ENCODE assay signal across 1 cellular context in the genomic region with DNA sequence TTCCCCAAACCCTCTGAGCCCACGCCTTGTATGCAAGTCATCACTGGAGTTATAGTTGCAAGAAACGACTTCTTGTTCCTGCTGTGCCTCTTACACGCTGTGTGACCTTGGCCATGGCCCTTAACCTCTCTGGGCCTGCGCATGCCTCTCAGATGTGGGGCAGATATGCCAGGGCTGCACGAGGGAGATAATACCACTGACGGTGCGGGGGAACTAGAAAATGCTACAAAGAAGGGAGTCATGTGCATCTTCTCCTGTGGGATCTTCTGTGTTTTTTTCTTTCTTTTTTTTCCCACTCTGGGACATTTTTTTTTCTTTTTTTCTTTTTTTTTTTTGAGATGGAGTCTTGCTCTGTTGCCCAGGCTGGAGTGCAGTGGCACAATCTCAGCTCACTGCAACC.
TF ChIP-seq lines count a peak whose summit lies in the region.

No MANE protein-coding gene starts in this region.

TF ChIP-seq in HEK293, 187 proteins besides CTCF, POLR2A, EP300 and RAD21 (continued from another document):
- no peak for TF ChIP-seq TRIM28 (IDR thresholded peaks at IDR 0.05; ENCODE audit: borderline replicate concordance, low read length)
- TF ChIP-seq ZNF335 (tag by site-specific recombination; conservative IDR thresholded peaks at IDR 0.05), result no peak
- no peak for TF ChIP-seq EGR2 (tag by site-specific recombination; IDR thresholded peaks at IDR 0.05; ENCODE audit: low read depth)
- TF ChIP-seq ZBTB48 (tag by site-specific recombination; IDR thresholded peaks at IDR 0.05), result no peak
- TF ChIP-seq, protein P1, sequence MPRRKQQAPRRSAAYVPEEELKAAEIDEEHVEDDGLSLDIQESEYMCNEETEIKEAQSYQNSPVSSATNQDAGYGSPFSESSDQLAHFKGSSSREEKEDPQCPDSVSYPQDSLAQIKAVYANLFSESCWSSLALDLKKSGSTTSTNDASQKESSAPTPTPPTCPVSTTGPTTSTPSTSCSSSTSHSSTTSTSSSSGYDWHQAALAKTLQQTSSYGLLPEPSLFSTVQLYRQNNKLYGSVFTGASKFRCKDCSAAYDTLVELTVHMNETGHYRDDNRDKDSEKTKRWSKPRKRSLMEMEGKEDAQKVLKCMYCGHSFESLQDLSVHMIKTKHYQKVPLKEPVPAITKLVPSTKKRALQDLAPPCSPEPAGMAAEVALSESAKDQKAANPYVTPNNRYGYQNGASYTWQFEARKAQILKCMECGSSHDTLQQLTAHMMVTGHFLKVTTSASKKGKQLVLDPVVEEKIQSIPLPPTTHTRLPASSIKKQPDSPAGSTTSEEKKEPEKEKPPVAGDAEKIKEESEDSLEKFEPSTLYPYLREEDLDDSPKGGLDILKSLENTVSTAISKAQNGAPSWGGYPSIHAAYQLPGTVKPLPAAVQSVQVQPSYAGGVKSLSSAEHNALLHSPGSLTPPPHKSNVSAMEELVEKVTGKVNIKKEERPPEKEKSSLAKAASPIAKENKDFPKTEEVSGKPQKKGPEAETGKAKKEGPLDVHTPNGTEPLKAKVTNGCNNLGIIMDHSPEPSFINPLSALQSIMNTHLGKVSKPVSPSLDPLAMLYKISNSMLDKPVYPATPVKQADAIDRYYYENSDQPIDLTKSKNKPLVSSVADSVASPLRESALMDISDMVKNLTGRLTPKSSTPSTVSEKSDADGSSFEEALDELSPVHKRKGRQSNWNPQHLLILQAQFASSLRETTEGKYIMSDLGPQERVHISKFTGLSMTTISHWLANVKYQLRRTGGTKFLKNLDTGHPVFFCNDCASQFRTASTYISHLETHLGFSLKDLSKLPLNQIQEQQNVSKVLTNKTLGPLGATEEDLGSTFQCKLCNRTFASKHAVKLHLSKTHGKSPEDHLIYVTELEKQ (tag by site-specific recombination; IDR thresholded peaks at IDR 0.05; ENCODE audit: borderline replicate concordance), result no peak
- no peak for TF ChIP-seq ZNF391 (tag by site-specific recombination; IDR thresholded peaks at IDR 0.05; ENCODE audit: borderline replicate concordance, low read depth)
- no peak for TF ChIP-seq ZNF175 (tag by site-specific recombination; IDR thresholded peaks at IDR 0.05)
- TF ChIP-seq, protein P2, sequence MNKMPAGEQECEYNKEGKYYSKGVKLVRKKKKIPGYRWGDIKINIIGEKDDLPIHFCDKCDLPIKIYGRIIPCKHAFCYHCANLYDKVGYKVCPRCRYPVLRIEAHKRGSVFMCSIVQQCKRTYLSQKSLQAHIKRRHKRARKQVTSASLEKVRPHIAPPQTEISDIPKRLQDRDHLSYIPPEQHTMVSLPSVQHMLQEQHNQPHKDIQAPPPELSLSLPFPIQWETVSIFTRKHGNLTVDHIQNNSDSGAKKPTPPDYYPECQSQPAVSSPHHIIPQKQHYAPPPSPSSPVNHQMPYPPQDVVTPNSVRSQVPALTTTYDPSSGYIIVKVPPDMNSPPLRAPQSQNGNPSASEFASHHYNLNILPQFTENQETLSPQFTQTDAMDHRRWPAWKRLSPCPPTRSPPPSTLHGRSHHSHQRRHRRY (tag by site-specific recombination; IDR thresholded peaks at IDR 0.05), result no peak
- TF ChIP-seq, protein P3, sequence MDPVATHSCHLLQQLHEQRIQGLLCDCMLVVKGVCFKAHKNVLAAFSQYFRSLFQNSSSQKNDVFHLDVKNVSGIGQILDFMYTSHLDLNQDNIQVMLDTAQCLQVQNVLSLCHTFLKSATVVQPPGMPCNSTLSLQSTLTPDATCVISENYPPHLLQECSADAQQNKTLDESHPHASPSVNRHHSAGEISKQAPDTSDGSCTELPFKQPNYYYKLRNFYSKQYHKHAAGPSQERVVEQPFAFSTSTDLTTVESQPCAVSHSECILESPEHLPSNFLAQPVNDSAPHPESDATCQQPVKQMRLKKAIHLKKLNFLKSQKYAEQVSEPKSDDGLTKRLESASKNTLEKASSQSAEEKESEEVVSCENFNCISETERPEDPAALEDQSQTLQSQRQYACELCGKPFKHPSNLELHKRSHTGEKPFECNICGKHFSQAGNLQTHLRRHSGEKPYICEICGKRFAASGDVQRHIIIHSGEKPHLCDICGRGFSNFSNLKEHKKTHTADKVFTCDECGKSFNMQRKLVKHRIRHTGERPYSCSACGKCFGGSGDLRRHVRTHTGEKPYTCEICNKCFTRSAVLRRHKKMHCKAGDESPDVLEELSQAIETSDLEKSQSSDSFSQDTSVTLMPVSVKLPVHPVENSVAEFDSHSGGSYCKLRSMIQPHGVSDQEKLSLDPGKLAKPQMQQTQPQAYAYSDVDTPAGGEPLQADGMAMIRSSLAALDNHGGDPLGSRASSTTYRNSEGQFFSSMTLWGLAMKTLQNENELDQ (tag by site-specific recombination; IDR thresholded peaks at IDR 0.05; ENCODE audit: low read depth), result no peak
- no peak for TF ChIP-seq ZSCAN23 (tag by site-specific recombination; IDR thresholded peaks at IDR 0.05)
- TF ChIP-seq ZNF155 (tag by site-specific recombination; IDR thresholded peaks at IDR 0.05), result no peak
- TF ChIP-seq HOXD13 (CRISPR knock-in tag; IDR thresholded peaks at IDR 0.05; ENCODE audit: borderline replicate concordance), result no peak
- TF ChIP-seq, protein P4, sequence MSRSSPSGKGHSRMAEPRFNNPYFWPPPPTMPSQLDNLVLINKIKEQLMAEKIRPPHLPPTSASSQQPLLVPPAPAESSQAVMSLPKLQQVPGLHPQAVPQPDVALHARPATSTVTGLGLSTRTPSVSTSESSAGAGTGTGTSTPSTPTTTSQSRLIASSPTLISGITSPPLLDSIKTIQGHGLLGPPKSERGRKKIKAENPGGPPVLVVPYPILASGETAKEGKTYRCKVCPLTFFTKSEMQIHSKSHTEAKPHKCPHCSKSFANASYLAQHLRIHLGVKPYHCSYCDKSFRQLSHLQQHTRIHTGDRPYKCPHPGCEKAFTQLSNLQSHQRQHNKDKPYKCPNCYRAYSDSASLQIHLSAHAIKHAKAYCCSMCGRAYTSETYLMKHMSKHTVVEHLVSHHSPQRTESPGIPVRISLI (tag by site-specific recombination; IDR thresholded peaks at IDR 0.05), result peak; percentile 74; the same call in 1 of the 2 replicates
- TF ChIP-seq, protein P5, sequence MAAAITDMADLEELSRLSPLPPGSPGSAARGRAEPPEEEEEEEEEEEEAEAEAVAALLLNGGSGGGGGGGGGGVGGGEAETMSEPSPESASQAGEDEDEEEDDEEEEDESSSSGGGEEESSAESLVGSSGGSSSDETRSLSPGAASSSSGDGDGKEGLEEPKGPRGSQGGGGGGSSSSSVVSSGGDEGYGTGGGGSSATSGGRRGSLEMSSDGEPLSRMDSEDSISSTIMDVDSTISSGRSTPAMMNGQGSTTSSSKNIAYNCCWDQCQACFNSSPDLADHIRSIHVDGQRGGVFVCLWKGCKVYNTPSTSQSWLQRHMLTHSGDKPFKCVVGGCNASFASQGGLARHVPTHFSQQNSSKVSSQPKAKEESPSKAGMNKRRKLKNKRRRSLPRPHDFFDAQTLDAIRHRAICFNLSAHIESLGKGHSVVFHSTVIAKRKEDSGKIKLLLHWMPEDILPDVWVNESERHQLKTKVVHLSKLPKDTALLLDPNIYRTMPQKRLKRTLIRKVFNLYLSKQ (tag by site-specific recombination; IDR thresholded peaks at IDR 0.05; ENCODE audit: borderline replicate concordance), result no peak
- peak; percentile 82 for TF ChIP-seq ZNF768 (tag by site-specific recombination; IDR thresholded peaks at IDR 0.05)
- no peak for TF ChIP-seq YY1 (tag by site-specific recombination; IDR thresholded peaks at IDR 0.05)
- TF ChIP-seq ZNF138 (tag by site-specific recombination; IDR thresholded peaks at IDR 0.05; ENCODE audit: borderline replicate concordance), result no peak
- no peak for TF ChIP-seq SALL2 (tag by site-specific recombination; IDR thresholded peaks at IDR 0.05; ENCODE audit: borderline replicate concordance)
- TF ChIP-seq, protein P6, sequence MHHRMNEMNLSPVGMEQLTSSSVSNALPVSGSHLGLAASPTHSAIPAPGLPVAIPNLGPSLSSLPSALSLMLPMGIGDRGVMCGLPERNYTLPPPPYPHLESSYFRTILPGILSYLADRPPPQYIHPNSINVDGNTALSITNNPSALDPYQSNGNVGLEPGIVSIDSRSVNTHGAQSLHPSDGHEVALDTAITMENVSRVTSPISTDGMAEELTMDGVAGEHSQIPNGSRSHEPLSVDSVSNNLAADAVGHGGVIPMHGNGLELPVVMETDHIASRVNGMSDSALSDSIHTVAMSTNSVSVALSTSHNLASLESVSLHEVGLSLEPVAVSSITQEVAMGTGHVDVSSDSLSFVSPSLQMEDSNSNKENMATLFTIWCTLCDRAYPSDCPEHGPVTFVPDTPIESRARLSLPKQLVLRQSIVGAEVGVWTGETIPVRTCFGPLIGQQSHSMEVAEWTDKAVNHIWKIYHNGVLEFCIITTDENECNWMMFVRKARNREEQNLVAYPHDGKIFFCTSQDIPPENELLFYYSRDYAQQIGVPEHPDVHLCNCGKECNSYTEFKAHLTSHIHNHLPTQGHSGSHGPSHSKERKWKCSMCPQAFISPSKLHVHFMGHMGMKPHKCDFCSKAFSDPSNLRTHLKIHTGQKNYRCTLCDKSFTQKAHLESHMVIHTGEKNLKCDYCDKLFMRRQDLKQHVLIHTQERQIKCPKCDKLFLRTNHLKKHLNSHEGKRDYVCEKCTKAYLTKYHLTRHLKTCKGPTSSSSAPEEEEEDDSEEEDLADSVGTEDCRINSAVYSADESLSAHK (tag by site-specific recombination; IDR thresholded peaks at IDR 0.05), result 0 out of 2 replicates have a peak, but pooled peaks have one; percentile 24
- TF ChIP-seq, protein P7, sequence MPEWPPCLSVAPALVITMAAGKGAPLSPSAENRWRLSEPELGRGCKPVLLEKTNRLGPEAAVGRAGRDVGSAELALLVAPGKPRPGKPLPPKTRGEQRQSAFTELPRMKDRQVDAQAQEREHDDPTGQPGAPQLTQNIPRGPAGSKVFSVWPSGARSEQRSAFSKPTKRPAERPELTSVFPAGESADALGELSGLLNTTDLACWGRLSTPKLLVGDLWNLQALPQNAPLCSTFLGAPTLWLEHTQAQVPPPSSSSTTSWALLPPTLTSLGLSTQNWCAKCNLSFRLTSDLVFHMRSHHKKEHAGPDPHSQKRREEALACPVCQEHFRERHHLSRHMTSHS (tag by site-specific recombination; IDR thresholded peaks at IDR 0.05), result no peak
TF ChIP-seq in HEK293: peak in this region for 3.
